ENCODE assay signal across 15 cellular contexts in the genomic region with DNA sequence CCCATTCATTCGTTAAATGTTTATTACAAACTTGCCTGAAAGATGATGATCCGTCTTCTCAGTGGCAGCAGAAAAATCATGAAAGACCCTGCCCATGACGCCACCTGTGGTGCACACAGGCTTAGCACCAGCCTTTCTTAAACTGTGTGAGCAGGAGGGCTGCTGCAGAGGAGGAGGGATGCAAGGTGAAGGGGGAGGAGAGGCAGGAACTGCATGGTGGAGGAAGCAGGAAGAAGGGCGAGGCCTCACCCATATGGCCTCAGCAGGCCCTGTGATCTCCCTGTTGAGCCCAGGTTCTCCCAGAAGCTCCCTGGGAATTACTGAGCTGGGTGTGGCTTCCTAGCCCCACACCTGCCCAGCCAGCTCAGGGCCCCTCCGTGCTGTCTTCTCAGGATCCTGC. TPM values are rescaled to one million over a fixed set of nuclear protein-coding genes. Genes with fewer than 3 reads are reported as not detected.
DNase-seq lines count a peak whose midpoint lies in the region; ATAC-seq and TF ChIP-seq lines count a peak whose summit lies in the region.
"Had no signal": no experiment of that assay in that cellular context is flagged by ENCODE, and none has a peak within 500 bp of the region (broad histone marks: within the 10 kb centered on the region; RNA-seq: fewer than 3 reads in every experiment).

No MANE protein-coding gene starts in this region.

- peak overlapping the region; percentile 95 to 97 for H3K27ac ChIP-seq in mucosa of rectum (ENCODE audit: low read depth in 2 of 2, low read length in 2 of 2)
- H3K27ac ChIP-seq in osteoblast (ENCODE audit: low read depth, low read length): no peak overlapping the region
- H3K27ac ChIP-seq: adrenal gland had no signal

- no peaks in the 10 kb centered on the region for H3K9me3 ChIP-seq in mucosa of rectum (ENCODE audit: control insufficient read depth in 2 of 2, low read length in 2 of 2)
- H3K9me3 ChIP-seq in osteoblast (ENCODE audit: low read depth, low read length): no peaks in the 10 kb centered on the region
- H3K9me3 ChIP-seq: adrenal gland had no signal

- no peak overlapping the region for H3K4me2 ChIP-seq in osteoblast (ENCODE audit: insufficient read depth, low read length)

- H3K79me2 ChIP-seq in osteoblast (ENCODE audit: insufficient read depth, low read length): no peaks in the 10 kb centered on the region

- ATAC-seq in GM21786 (IDR thresholded peaks at IDR 0.05; ENCODE audit: unreplicated experiment): no peak
- ATAC-seq: activated CD8-positive, alpha-beta memory T cell treated with anti-CD3 and anti-CD28 coated beads, Interleukin-2, amount 10 ng/mL, durations not matched to agents 7 days and 5 days; left ventricle myocardium superior; stimulated activated naive CD8-positive, alpha-beta T cell treated with anti-CD3 and anti-CD28 coated beads, Interleukin-15, amount 100 ng/mL, for 72 hours had no signal

- no peaks in the 10 kb centered on the region for H3K27me3 ChIP-seq in mucosa of rectum (ENCODE audit: control insufficient read depth in 2 of 2, insufficient read depth in 2 of 2, low read length in 2 of 2)
- H3K27me3 ChIP-seq in osteoblast (ENCODE audit: insufficient read depth, low read length): no peaks in the 10 kb centered on the region
- H3K27me3 ChIP-seq: adrenal gland had no signal

- no peak for TF ChIP-seq CTCF in osteoblast (IDR thresholded peaks at IDR 0.05; ENCODE audit: extremely low read depth, low read depth, low read length)

- H2AFZ ChIP-seq in osteoblast (ENCODE audit: low read length): no peak overlapping the region

- DNase-seq in NCI-H146 (lab: John Stamatoyannopoulos, UW) (peak; percentile 28), NCI-H146 treated with DMSO at 0.1 percent for 48 hours (lab: John Stamatoyannopoulos, UW; ENCODE audit: unreplicated experiment) (no peak), UCSD-AML1 (lab: John Stamatoyannopoulos, UW; ENCODE audit: unreplicated experiment) (peak; percentile 31), osteoblast (ENCODE audit: insufficient read length, low spot score, missing footprints) (no peak)
- DNase-seq in activated CD8-positive, alpha-beta memory T cell treated with anti-CD3 and anti-CD28 coated beads, Interleukin-2, amount 50 U/mL, for 4 hours: no peak
- DNase-seq: activated CD8-positive, alpha-beta memory T cell treated with anti-CD3 and anti-CD28 coated beads, Interleukin-2, amount 10 ng/mL, durations not matched to agents 7 days and 5 days; adrenal gland; left ventricle myocardium superior; NCI-H446 treated with DMSO at 0.1 percent for 48 hours; SW 1271 had no signal

- no peaks in the 10 kb centered on the region for H4K20me1 ChIP-seq in osteoblast (ENCODE audit: insufficient read depth, low read length)

- peaks cover 20 to 31% of the 10 kb centered on the region in 2 donors for H3K4me1 ChIP-seq in mucosa of rectum (ENCODE audit: control insufficient read depth in 2 of 2, insufficient read depth in 2 of 2, low read length in 2 of 2)
- peaks cover 8% of the 10 kb centered on the region for H3K4me1 ChIP-seq in osteoblast (ENCODE audit: insufficient read depth, low read length)

- TF ChIP-seq EP300 in Ishikawa (IDR thresholded peaks at IDR 0.05; ENCODE audit: borderline replicate concordance): no peak; the same call in 1 of the 2 replicates

- H3K4me3 ChIP-seq in mucosa of rectum (ENCODE audit: low read length in 2 of 2) (peak overlapping the region in 1 of 2 donors; percentile 10), osteoblast (ENCODE audit: insufficient read depth, low read length) (no peak overlapping the region)
- H3K4me3 ChIP-seq: adrenal gland had no signal

- H3K9ac ChIP-seq in mucosa of rectum (ENCODE audit: low read depth in 1 of 2, low read length in 2 of 2): peak overlapping the region in 1 of 2 donors; percentile 44

- no peaks in the 10 kb centered on the region for H3K36me3 ChIP-seq in mucosa of rectum (ENCODE audit: control insufficient read depth in 2 of 2, insufficient read depth in 2 of 2, low read length in 2 of 2)
- H3K36me3 ChIP-seq in osteoblast (ENCODE audit: insufficient read depth, low read length): no peaks in the 10 kb centered on the region
- H3K36me3 ChIP-seq: adrenal gland had no signal

- TF ChIP-seq RAD21 in Ishikawa (IDR thresholded peaks at IDR 0.05; ENCODE audit: low read depth): no peak

TF ChIP-seq in Ishikawa, 13 proteins besides CTCF, POLR2A, EP300 and RAD21:
- TF ChIP-seq, protein P1, sequence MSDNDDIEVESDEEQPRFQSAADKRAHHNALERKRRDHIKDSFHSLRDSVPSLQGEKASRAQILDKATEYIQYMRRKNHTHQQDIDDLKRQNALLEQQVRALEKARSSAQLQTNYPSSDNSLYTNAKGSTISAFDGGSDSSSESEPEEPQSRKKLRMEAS (IDR thresholded peaks at IDR 0.05): peak; percentile 78
- TF ChIP-seq TCF12 (IDR thresholded peaks at IDR 0.05; ENCODE audit: low read depth): 0 out of 2 replicates have a peak, but pooled peaks have one; percentile 45
- 0 out of 2 replicates have a peak, but pooled peaks have one; percentile 26 for TF ChIP-seq USF1 (IDR thresholded peaks at IDR 0.05)
- TF ChIP-seq ZBTB7A (IDR thresholded peaks at IDR 0.05; ENCODE audit: low read depth): 0 out of 2 replicates have a peak, but pooled peaks have one; percentile 10
- no peak for TF ChIP-seq NFIC (IDR thresholded peaks at IDR 0.05)

RNA-seq across cellular contexts. Expression of gene RD3, which starts 25.0 kb away (rescaled TPM):
- not detected in 2 replicates for total RNA-seq in osteoblast
- total RNA-seq: activated CD8-positive, alpha-beta memory T cell treated with anti-CD3 and anti-CD28 coated beads, Interleukin-2, amount 10 ng/mL, durations not matched to agents 7 days and 5 days; G401; left ventricle myocardium superior had no signal

Comparison
In these comparisons a context has a peak if more than half of its experiments do, and no peak if none do; other contexts are left out.
1. DNase-seq: peak in NCI-H146 (single experiment) and UCSD-AML1 (single experiment); none in NCI-H146 treated with DMSO at 0.1 percent for 48 hours (single experiment), osteoblast (single experiment) and activated CD8-positive, alpha-beta memory T cell treated with anti-CD3 and anti-CD28 coated beads, Interleukin-2, amount 50 U/mL, for 4 hours (single experiment).